22 cellular contexts compared by ENCODE assay signal in genomic region chr4:68209003-68209402, GRCh38. TPM values are rescaled to one million over a fixed set of nuclear protein-coding genes. Genes with fewer than 3 reads are reported as not detected.
"Had no signal": no experiment of that assay in that cellular context is flagged by ENCODE, and none has a peak within 500 bp of the region (broad histone marks: within the 10 kb centered on the region; RNA-seq: fewer than 3 reads in every experiment).

No MANE protein-coding gene starts in this region.

- H3K27ac ChIP-seq: adrenal gland, ascending aorta, cardiac muscle cell, coronary artery, dorsolateral prefrontal cortex, spleen, suprapubic skin, tibial nerve had no signal

- H3K27me3 ChIP-seq: adrenal gland, ascending aorta, cardiac muscle cell, dorsolateral prefrontal cortex, spleen, suprapubic skin, tibial nerve had no signal

- H3K9me3 ChIP-seq: adrenal gland, ascending aorta, suprapubic skin had no signal

- H3K4me3 ChIP-seq: adrenal gland, ascending aorta, cardiac muscle cell, coronary artery, dorsolateral prefrontal cortex, spleen, suprapubic skin, tibial nerve had no signal

- H3K36me3 ChIP-seq: adrenal gland, ascending aorta, cardiac muscle cell, spleen, suprapubic skin, tibial nerve had no signal

- DNase-seq: activated B cell treated with CpG ODN at 0.5 μM for 24 hours; activated CD4-positive, alpha-beta T cell treated with anti-CD3 and anti-CD28 coated beads, Interleukin-2, amount 50 U/mL, for 1 hour; activated CD8-positive, alpha-beta T cell treated with anti-CD3 and anti-CD28 coated beads for 36 hours; activated naive CD4-positive, alpha-beta T cell; activated T-cell treated with anti-CD3 and anti-CD28 coated beads, Interleukin-2, amount 50 U/mL, for 72 hours; adrenal gland; cerebellar nuclear complex; dorsolateral prefrontal cortex; effector memory CD4-positive, alpha-beta T cell; glutamatergic neuron; kidney; left colon; posterior cingulate gyrus; right cardiac atrium; spleen; stimulated activated naive CD4-positive, alpha-beta T cell; T-helper 1 cell had no signal

- H3K4me1 ChIP-seq: adrenal gland, ascending aorta, spleen, suprapubic skin, tibial nerve had no signal

RNA-seq across cellular contexts. Expression of gene TMPRSS11B, which starts 36.5 kb away (rescaled TPM):
- polyA plus RNA-seq: cardiac muscle cell had no signal
